Comparison of ENCODE assay signal across 19 cellular contexts in the genomic region with DNA sequence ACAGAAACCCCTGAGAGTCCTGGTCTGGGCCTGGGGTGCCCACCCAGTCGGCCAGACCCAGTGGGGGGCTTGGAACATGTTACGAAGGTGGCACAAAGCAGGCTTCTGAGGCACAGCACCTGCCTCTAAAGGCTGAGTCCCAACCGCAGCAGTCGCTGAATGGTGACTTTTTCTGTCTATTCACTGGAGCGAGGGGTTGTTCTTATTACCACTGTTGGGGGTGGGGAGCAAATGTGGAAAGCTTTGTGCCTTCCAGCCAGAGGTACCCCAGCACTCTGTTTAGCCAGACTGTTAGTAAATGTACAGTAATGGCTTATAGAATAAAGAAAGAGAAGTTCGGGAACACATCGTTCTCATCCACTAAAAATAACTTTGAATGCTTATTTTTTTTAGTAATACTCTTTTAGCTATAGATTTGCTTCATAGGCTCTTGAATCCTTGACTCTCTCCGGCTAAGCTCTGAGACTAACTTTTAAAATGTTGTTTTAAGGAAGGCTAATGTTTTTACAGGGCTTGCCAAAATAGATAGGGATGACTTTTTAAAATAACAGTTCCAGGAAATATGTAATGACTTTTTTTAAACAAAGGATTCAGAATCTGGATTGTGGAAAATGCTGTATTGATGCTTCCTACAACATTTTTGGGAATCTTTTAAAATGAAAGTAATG. TPM values are rescaled to one million over a fixed set of nuclear protein-coding genes. Genes with fewer than 3 reads are reported as not detected.
DNase-seq lines count a peak whose midpoint lies in the region; ATAC-seq, FAIRE-seq and TF ChIP-seq lines count a peak whose summit lies in the region.
"Had no signal": no experiment of that assay in that cellular context is flagged by ENCODE, and none has a peak within 500 bp of the region (broad histone marks: within the 10 kb centered on the region; RNA-seq: fewer than 3 reads in every experiment).

No MANE protein-coding gene starts in this region.

- DNase-seq in right atrium auricular region (ENCODE audit: low spot score) (no peak), cardiac septum (ENCODE audit: low spot score) (no peak), esophagus muscularis mucosa (ENCODE audit: extremely low spot score) (no peak), mesothelial cell of epicardium (ENCODE audit: low spot score in 2 of 2, unreplicated experiment in 2 of 2) (no peak), urothelium cell line (ENCODE audit: low spot score) (no peak)
- DNase-seq: activated CD4-positive, alpha-beta T cell treated with anti-CD3 and anti-CD28 coated beads, Interleukin-2, amount 50 U/mL, for 4 hours; CD4-positive, alpha-beta memory T cell; central memory CD4-positive, alpha-beta T cell; head of caudate nucleus; NCI-H1092; NCI-H2171; NCI-H748 treated with DMSO at 0.1 percent for 48 hours; stimulated activated naive CD8-positive, alpha-beta T cell treated with anti-CD3 and anti-CD28 coated beads, Interleukin-15, amount 100 ng/mL, for 72 hours had no signal

- H3K27ac ChIP-seq in right atrium auricular region (peak overlapping the region; percentile 46 to 51), esophagus muscularis mucosa (replicated peaks in 1 of 4) (peak overlapping the region in 3 of 4 donors; percentile 25 to 60 (median 52))
- H3K27ac ChIP-seq: KMS-11, prostate gland had no signal

- TF ChIP-seq CTCF in right atrium auricular region (IDR thresholded peaks at IDR 0.05) (no peak), esophagus muscularis mucosa (IDR thresholded peaks at IDR 0.05) (no peak), mesothelial cell of epicardium (IDR thresholded peaks at IDR 0.05; ENCODE audit: unreplicated experiment) (no peak)

- no peaks in the 10 kb centered on the region for H3K36me3 Mint-ChIP-seq in mesothelial cell of epicardium
- H3K36me3 Mint-ChIP-seq: CD4-positive, alpha-beta memory T cell had no signal

- no peak for ATAC-seq in GM18520 (IDR thresholded peaks at IDR 0.05; ENCODE audit: unreplicated experiment)
- ATAC-seq in GM19455 (IDR thresholded peaks at IDR 0.05; ENCODE audit: unreplicated experiment) = no peak
- ATAC-seq in GM18858 (IDR thresholded peaks at IDR 0.05; ENCODE audit: unreplicated experiment) = no peak
- ATAC-seq: activated naive CD4-positive, alpha-beta T cell treated with anti-CD3 and anti-CD28 coated beads, Interleukin-2, amount 50 U/mL, for 72 hours; stimulated activated naive CD8-positive, alpha-beta T cell treated with anti-CD3 and anti-CD28 coated beads, Interleukin-15, amount 100 ng/mL, for 72 hours had no signal

- H3K4me1 Mint-ChIP-seq in mesothelial cell of epicardium = peaks cover 3% of the 10 kb centered on the region

- H3K9me3 ChIP-seq in right atrium auricular region = no peaks in the 10 kb centered on the region
- H3K9me3 ChIP-seq in esophagus muscularis mucosa = no peaks in the 10 kb centered on the region
- H3K9me3 ChIP-seq: prostate gland had no signal

- H3K4me3 ChIP-seq in right atrium auricular region = peak overlapping the region in 1 of 2 donors; percentile 7
- H3K4me3 ChIP-seq in esophagus muscularis mucosa = no peak overlapping the region
- H3K4me3 ChIP-seq: prostate gland had no signal

- no peaks in the 10 kb centered on the region for H3K9me3 Mint-ChIP-seq in mesothelial cell of epicardium
- H3K9me3 Mint-ChIP-seq: activated naive CD4-positive, alpha-beta T cell treated with anti-CD3 and anti-CD28 coated beads, Interleukin-2, amount 50 U/mL, for 72 hours; CD4-positive, alpha-beta memory T cell had no signal

- H3K4me1 ChIP-seq in right atrium auricular region (peaks cover 0 to 20% of the 10 kb centered on the region in 2 donors), esophagus muscularis mucosa (peaks cover 4 to 39% (median 32%) of the 10 kb centered on the region in 4 donors)
- H3K4me1 ChIP-seq: prostate gland had no signal

- peak overlapping the region; percentile 59 for H3K27ac Mint-ChIP-seq in mesothelial cell of epicardium
- H3K27ac Mint-ChIP-seq: activated naive CD4-positive, alpha-beta T cell treated with anti-CD3 and anti-CD28 coated beads, Interleukin-2, amount 50 U/mL, for 72 hours; CD4-positive, alpha-beta memory T cell; stimulated activated naive CD8-positive, alpha-beta T cell treated with anti-CD3 and anti-CD28 coated beads, Interleukin-15, amount 100 ng/mL, for 72 hours had no signal

- intact Hi-C loops in cardiac septum (cut with DNase I) = no loop called here
- intact Hi-C loops in esophagus muscularis mucosa (cut with DNase I) = no loop called here

- no peaks in the 10 kb centered on the region for H3K27me3 Mint-ChIP-seq in mesothelial cell of epicardium (ENCODE audit: low read depth)
- H3K27me3 Mint-ChIP-seq: CD4-positive, alpha-beta memory T cell; stimulated activated naive CD8-positive, alpha-beta T cell treated with anti-CD3 and anti-CD28 coated beads, Interleukin-15, amount 100 ng/mL, for 72 hours had no signal

- H3K36me3 ChIP-seq in right atrium auricular region = no peaks in the 10 kb centered on the region
- H3K36me3 ChIP-seq in esophagus muscularis mucosa = no peaks in the 10 kb centered on the region
- H3K36me3 ChIP-seq: prostate gland had no signal

- 35% methylated on average over 8 of the region's 8 CpGs for WGBS in esophagus muscularis mucosa

- no peak for TF ChIP-seq EP300 in esophagus muscularis mucosa (IDR thresholded peaks at IDR 0.05)

- no peak overlapping the region for H3K4me3 Mint-ChIP-seq in mesothelial cell of epicardium
- H3K4me3 Mint-ChIP-seq: CD4-positive, alpha-beta memory T cell; stimulated activated naive CD8-positive, alpha-beta T cell treated with anti-CD3 and anti-CD28 coated beads, Interleukin-15, amount 100 ng/mL, for 72 hours had no signal

- no peak for TF ChIP-seq POLR2A in esophagus muscularis mucosa (IDR thresholded peaks at IDR 0.05; ENCODE audit: low read depth)

- FAIRE-seq in urothelium cell line (lab: Jason Lieb, UNC) = peak; percentile 42

- H3K27me3 ChIP-seq in right atrium auricular region (no peaks in the 10 kb centered on the region), esophagus muscularis mucosa (peaks cover 0 to 28% (median 0%) of the 10 kb centered on the region in 4 donors)

RNA-seq across cellular contexts. Expression of a gene that starts 23.4 kb away (rescaled TPM):
- total RNA-seq in right atrium auricular region (10 to 100 TPM; 13.2 to 14.3 TPM), cardiac septum (14.5 TPM), esophagus muscularis mucosa (10 to 100 TPM; 14.3 to 27.5 (median 18.0) TPM), mesothelial cell of epicardium (37.0 to 38.7 TPM (median 38.1 TPM) in 3 replicates)

RNA-seq across cellular contexts. Expression of a gene that starts 40.4 kb away (rescaled TPM):
- total RNA-seq in right atrium auricular region = 10 to 100 TPM in 1 of 2 donors, 1 to 10 TPM in 1; 7.7 to 17.7 TPM
- 21.0 TPM for total RNA-seq in cardiac septum
- 10 to 100 TPM; 18.0 to 42.6 (median 23.2) TPM for total RNA-seq in esophagus muscularis mucosa
- 50.5 to 51.5 TPM (median 50.7 TPM) in 3 replicates for total RNA-seq in mesothelial cell of epicardium
